8 cellular contexts compared by ENCODE assay signal in genomic region chr21:43361493-43362296, GRCh38.
DNase-seq lines count a peak whose midpoint lies in the region; ATAC-seq and TF ChIP-seq lines count a peak whose summit lies in the region.

No MANE protein-coding gene starts in this region.

- no peak for TF ChIP-seq POLR2A in testis (IDR thresholded peaks at IDR 0.05)

- peaks cover 12% of the 10 kb centered on the region for H3K4me1 ChIP-seq in testis

- peak overlapping the region; percentile 83 for H3K4me3 Mint-ChIP-seq in CD4-positive, alpha-beta T cell

- intact Hi-C loops in CD4-positive, alpha-beta T cell (cut with DNase I, micrococcal nuclease), result no loop called here
- intact Hi-C loops in testis (cut with DNase I; ENCODE audit: low total_unique reads), result no loop called here

- H3K27me3 Mint-ChIP-seq in CD4-positive, alpha-beta T cell, result no peaks in the 10 kb centered on the region

- peak overlapping the region; percentile 26 for H3K4me3 ChIP-seq in brain microvascular endothelial cell (ENCODE audit: low read depth, low read length)
- no peak overlapping the region for H3K4me3 ChIP-seq in testis

- H3K9me3 ChIP-seq in CD4-positive, alpha-beta T cell (ENCODE audit: control insufficient read depth, low read length), result no peaks in the 10 kb centered on the region
- no peaks in the 10 kb centered on the region for H3K9me3 ChIP-seq in testis

- POLR2A ChIA-PET in CD4-positive, alpha-beta T cell (lab: Charles Lee), result interaction anchor here (1.1 to 1.3 kb wide), 2 partner anchors 388 to 847 kb away, joined by 3 to 6 read pairs; partner anchors contain the start of gene PKNOX1

- in situ Hi-C loops in brain microvascular endothelial cell (cut with HindIII; ENCODE audit: low pct_ligation_motif_present, low sequenced_read_pairs), result no loop called here

- DNase-seq in CD4-positive, alpha-beta T cell, result peak; percentile 26 to 78 (median 42)
- DNase-seq in SK-N-DZ (ENCODE audit: low spot score) (peak; percentile 17), brain microvascular endothelial cell (peak; percentile 82), lung microvascular endothelial cell (ENCODE audit: low read depth in 2 of 2) (peak; percentile 72 to 75), testis (peak; percentile 55), medulla oblongata (ENCODE audit: extremely low spot score) (no peak), C1 segment of cervical spinal cord (lab: John Stamatoyannopoulos, UW) (no peak)

- WGBS in testis, 2 donors, result 47 to 49% methylated on average over 13 to 35 of the region's 35 CpGs

- H3K27me3 ChIP-seq in CD4-positive, alpha-beta T cell (ENCODE audit: control insufficient read depth, insufficient read depth, low read length), result no peaks in the 10 kb centered on the region
- H3K27me3 ChIP-seq in brain microvascular endothelial cell (replicated peaks), result no peaks in the 10 kb centered on the region
- H3K27me3 ChIP-seq in testis, result no peaks in the 10 kb centered on the region

- peak overlapping the region; percentile 94 for H3K27ac Mint-ChIP-seq in CD4-positive, alpha-beta T cell

- no peaks in the 10 kb centered on the region for H3K9me3 Mint-ChIP-seq in CD4-positive, alpha-beta T cell

- no peak for TF ChIP-seq CTCF in CD4-positive, alpha-beta T cell (IDR thresholded peaks at IDR 0.05)
- TF ChIP-seq CTCF in brain microvascular endothelial cell (IDR thresholded peaks at IDR 0.05; ENCODE audit: low read depth, low read length, missing control alignments), result no peak
- TF ChIP-seq CTCF in testis (IDR thresholded peaks at IDR 0.05), result no peak

- H3K27ac ChIP-seq in CD4-positive, alpha-beta T cell (ENCODE audit: low read depth, low read length), result peak overlapping the region; percentile 90
- peak overlapping the region; percentile 72 for H3K27ac ChIP-seq in brain microvascular endothelial cell
- H3K27ac ChIP-seq in testis, result peak overlapping the region; percentile 90 to 93

- ATAC-seq in CD4-positive, alpha-beta T cell (ENCODE audit: poor library complexity), result peak; percentile 63
- ATAC-seq in GM21619 (IDR thresholded peaks at IDR 0.05; ENCODE audit: unreplicated experiment), result peak; percentile 52

- H3K4me1 Mint-ChIP-seq in CD4-positive, alpha-beta T cell (ENCODE audit: low read depth), result peaks cover 24% of the 10 kb centered on the region

- H3K36me3 Mint-ChIP-seq in CD4-positive, alpha-beta T cell (ENCODE audit: low read depth), result no peaks in the 10 kb centered on the region

- no peaks in the 10 kb centered on the region for H3K36me3 ChIP-seq in brain microvascular endothelial cell (replicated peaks)
- no peaks in the 10 kb centered on the region for H3K36me3 ChIP-seq in testis (ENCODE audit: low read depth, missing control alignments)

- CTCF ChIA-PET in CD4-positive, alpha-beta T cell (lab: Charles Lee), result no interaction called here

Comparison
In these comparisons a context has a peak if more than half of its experiments do, and no peak if none do; other contexts are left out.
1. DNase-seq: peak in CD4-positive, alpha-beta T cell (10 of 10), SK-N-DZ (single experiment), brain microvascular endothelial cell (single experiment), lung microvascular endothelial cell (2 of 2) and testis (single experiment); none in medulla oblongata (single experiment) and C1 segment of cervical spinal cord (0 of 14).
2. Peak in every context shown above with its lines, with median percentiles within 50 percentile points of each other: H3K27ac ChIP-seq.